ENCODE assay signal across 29 cellular contexts in genomic region chr9:105636331-105636730, GRCh38. TPM values are rescaled to one million over a fixed set of nuclear protein-coding genes. Genes with fewer than 3 reads are reported as not detected.
"Had no signal": no experiment of that assay in that cellular context is flagged by ENCODE, and none has a peak within 500 bp of the region (broad histone marks: within the 10 kb centered on the region; RNA-seq: fewer than 3 reads in every experiment).

No MANE protein-coding gene starts in this region.

- ATAC-seq: activated CD4-positive, alpha-beta T cell treated with anti-CD3 and anti-CD28 coated beads for 36 hours; activated naive CD4-positive, alpha-beta T cell treated with anti-CD3 and anti-CD28 coated beads, Interleukin-2, amount 50 U/mL, for 72 hours; activated T-cell treated with anti-CD3 and anti-CD28 coated beads, Interleukin-2, amount 50 U/mL, for 72 hours; body of pancreas; esophagus mucosa; gastroesophageal sphincter; T-helper 17 cell had no signal

- H3K9me3 ChIP-seq: body of pancreas had no signal

- H3K27me3 ChIP-seq: body of pancreas, gastroesophageal sphincter had no signal

- H3K4me3 ChIP-seq: body of pancreas, gastroesophageal sphincter had no signal

- H3K27ac ChIP-seq: body of pancreas, gastroesophageal sphincter had no signal

- DNase-seq: activated CD4-positive, alpha-beta memory T cell treated with anti-CD3 and anti-CD28 coated beads for 36 hours; activated CD4-positive, alpha-beta T cell treated with anti-CD3 and anti-CD28 coated beads for 36 hours; activated CD4-positive, alpha-beta T cell treated with anti-CD3 and anti-CD28 coated beads, Interleukin-2, amount 10 ng/mL, durations not matched to agents 24 days and 14 days; activated CD4-positive, CD25-positive, alpha-beta regulatory T cell; activated CD4-positive, CD25-positive, alpha-beta regulatory T cell treated with anti-CD3 and anti-CD28 coated beads, Interleukin-2, amount 50 U/mL, for 72 hours; activated CD8-positive, alpha-beta memory T cell treated with anti-CD3 and anti-CD28 coated beads, Interleukin-2, amount 50 U/mL, for 48 hours; activated gamma-delta T cell; activated naive CD4-positive, alpha-beta T cell; activated naive CD4-positive, alpha-beta T cell treated with anti-CD3 and anti-CD28 coated beads, Interleukin-2, amount 10 ng/mL, durations not matched to agents 7 days and 5 days; activated naive CD8-positive, alpha-beta T cell treated with anti-CD3 and anti-CD28 coated beads, Interleukin-2, amount 10 ng/mL, durations not matched to agents 7 days and 5 days; activated T-cell treated with anti-CD3 and anti-CD28 coated beads for 4 hours; activated T-cell treated with anti-CD3 and anti-CD28 coated beads, Interleukin-2, amount 50 U/mL, for 24 hours; activated T-cell treated with anti-CD3 and anti-CD28 coated beads, Interleukin-2, amount 50 U/mL, for 72 hours; amniotic stem cell; anterior cingulate cortex; body of pancreas; caudate nucleus; cortex of kidney; effector CD8-positive, alpha-beta T cell; foreskin melanocyte; head of caudate nucleus; T-helper 1 cell; T-helper 17 cell had no signal

- H3K4me1 ChIP-seq: body of pancreas, gastroesophageal sphincter had no signal

RNA-seq across cellular contexts. Expression of gene TAL2, which starts 25.9 kb away (rescaled TPM):
- total RNA-seq: activated CD4-positive, alpha-beta memory T cell treated with anti-CD3 and anti-CD28 coated beads for 36 hours; activated CD4-positive, alpha-beta T cell treated with anti-CD3 and anti-CD28 coated beads for 36 hours; activated CD4-positive, alpha-beta T cell treated with anti-CD3 and anti-CD28 coated beads, Interleukin-2, amount 10 ng/mL, durations not matched to agents 24 days and 14 days; activated naive CD8-positive, alpha-beta T cell treated with anti-CD3 and anti-CD28 coated beads, Interleukin-2, amount 10 ng/mL, durations not matched to agents 7 days and 5 days; activated T-cell treated with anti-CD3 and anti-CD28 coated beads, Interleukin-2, amount 50 U/mL, for 72 hours; body of pancreas; chondrocyte; epithelial cell of proximal tubule; esophagus mucosa; fibroblast of villous mesenchyme; gastroesophageal sphincter; T-helper 17 cell had no signal
